In the genomic region with DNA sequence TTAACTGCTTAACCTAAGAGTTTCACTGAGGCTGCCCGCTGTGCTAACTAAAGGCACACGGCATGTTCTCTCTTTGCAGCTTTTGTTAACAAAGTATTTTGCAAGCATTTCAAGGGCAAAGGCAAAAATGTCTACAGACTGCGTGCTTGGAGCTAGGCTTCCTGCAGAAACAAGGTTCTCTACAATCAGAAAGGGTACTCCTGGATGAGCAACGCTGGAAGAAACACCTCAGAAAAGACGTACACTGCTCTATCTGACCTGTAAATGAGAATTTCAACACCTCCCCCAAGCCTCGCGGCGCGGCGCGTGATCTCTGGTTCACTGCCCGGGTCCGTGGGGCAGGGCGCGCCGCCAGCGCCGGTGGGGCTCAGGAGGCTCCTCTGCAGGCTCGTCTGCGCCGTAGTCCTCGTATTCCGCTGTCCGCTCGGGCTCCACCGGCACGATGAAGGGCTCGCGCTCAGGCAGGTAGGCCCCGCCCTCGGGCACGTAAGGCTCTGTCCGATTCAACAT, we compare ENCODE assay signal across 2 cellular contexts.
A peak's percentile ranks its signal among the peaks of the same experiment; 100 is the strongest.
TF ChIP-seq lines count a peak whose summit lies in the region.

No MANE protein-coding gene starts in this region.

TF ChIP-seq in IMR-90, 13 proteins besides CTCF, POLR2A, EP300 and RAD21 (continued from another document):
- TF ChIP-seq CEBPB (IDR thresholded peaks at IDR 0.05; ENCODE audit: low read depth, low read length) (no peak), MXI1 (IDR thresholded peaks at IDR 0.05; ENCODE audit: borderline replicate concordance, low read depth, low read length) (no peak), BHLHE40 (IDR thresholded peaks at IDR 0.05; ENCODE audit: low read depth, low read length) (no peak), MAZ (IDR thresholded peaks at IDR 0.05; ENCODE audit: borderline replicate concordance, low read depth, low read length) (no peak), NFE2L2 (IDR thresholded peaks at IDR 0.05; ENCODE audit: low read depth, low read length) (no peak), MAFK (IDR thresholded peaks at IDR 0.05; ENCODE audit: low read depth, low read length) (no peak), RCOR1 (IDR thresholded peaks at IDR 0.05; ENCODE audit: insufficient replicate concordance, low read length) (no peak), CHD1 (IDR thresholded peaks at IDR 0.05; ENCODE audit: low read depth, low read length) (no peak), FOS (IDR thresholded peaks at IDR 0.05; ENCODE audit: low read depth, low read length) (no peak), SMC3 (IDR thresholded peaks at IDR 0.05; ENCODE audit: low read depth, low read length) (no peak)
- TF ChIP-seq, protein P1, sequence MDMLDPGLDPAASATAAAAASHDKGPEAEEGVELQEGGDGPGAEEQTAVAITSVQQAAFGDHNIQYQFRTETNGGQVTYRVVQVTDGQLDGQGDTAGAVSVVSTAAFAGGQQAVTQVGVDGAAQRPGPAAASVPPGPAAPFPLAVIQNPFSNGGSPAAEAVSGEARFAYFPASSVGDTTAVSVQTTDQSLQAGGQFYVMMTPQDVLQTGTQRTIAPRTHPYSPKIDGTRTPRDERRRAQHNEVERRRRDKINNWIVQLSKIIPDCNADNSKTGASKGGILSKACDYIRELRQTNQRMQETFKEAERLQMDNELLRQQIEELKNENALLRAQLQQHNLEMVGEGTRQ (IDR thresholded peaks at IDR 0.05; ENCODE audit: low read depth, low read length): no peak
- TF ChIP-seq, protein P2, sequence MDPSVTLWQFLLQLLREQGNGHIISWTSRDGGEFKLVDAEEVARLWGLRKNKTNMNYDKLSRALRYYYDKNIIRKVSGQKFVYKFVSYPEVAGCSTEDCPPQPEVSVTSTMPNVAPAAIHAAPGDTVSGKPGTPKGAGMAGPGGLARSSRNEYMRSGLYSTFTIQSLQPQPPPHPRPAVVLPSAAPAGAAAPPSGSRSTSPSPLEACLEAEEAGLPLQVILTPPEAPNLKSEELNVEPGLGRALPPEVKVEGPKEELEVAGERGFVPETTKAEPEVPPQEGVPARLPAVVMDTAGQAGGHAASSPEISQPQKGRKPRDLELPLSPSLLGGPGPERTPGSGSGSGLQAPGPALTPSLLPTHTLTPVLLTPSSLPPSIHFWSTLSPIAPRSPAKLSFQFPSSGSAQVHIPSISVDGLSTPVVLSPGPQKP (IDR thresholded peaks at IDR 0.05; ENCODE audit: borderline replicate concordance, low read depth, low read length): no peak

TF ChIP-seq in liver, 16 proteins besides CTCF, POLR2A, EP300 and RAD21 (continued from another document):
- TF ChIP-seq, protein P3, sequence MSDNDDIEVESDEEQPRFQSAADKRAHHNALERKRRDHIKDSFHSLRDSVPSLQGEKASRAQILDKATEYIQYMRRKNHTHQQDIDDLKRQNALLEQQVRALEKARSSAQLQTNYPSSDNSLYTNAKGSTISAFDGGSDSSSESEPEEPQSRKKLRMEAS (IDR thresholded peaks at IDR 0.05): peak; percentile 13
- TF ChIP-seq GABPA (IDR thresholded peaks at IDR 0.05 in 1 of 2, conservative IDR thresholded peaks at IDR 0.05 in 1 of 2): peak in 1 of 2 donors; percentile 16
- TF ChIP-seq RXRA (IDR thresholded peaks at IDR 0.05): peak in 1 of 2 donors; percentile 27
- TF ChIP-seq, protein P4, sequence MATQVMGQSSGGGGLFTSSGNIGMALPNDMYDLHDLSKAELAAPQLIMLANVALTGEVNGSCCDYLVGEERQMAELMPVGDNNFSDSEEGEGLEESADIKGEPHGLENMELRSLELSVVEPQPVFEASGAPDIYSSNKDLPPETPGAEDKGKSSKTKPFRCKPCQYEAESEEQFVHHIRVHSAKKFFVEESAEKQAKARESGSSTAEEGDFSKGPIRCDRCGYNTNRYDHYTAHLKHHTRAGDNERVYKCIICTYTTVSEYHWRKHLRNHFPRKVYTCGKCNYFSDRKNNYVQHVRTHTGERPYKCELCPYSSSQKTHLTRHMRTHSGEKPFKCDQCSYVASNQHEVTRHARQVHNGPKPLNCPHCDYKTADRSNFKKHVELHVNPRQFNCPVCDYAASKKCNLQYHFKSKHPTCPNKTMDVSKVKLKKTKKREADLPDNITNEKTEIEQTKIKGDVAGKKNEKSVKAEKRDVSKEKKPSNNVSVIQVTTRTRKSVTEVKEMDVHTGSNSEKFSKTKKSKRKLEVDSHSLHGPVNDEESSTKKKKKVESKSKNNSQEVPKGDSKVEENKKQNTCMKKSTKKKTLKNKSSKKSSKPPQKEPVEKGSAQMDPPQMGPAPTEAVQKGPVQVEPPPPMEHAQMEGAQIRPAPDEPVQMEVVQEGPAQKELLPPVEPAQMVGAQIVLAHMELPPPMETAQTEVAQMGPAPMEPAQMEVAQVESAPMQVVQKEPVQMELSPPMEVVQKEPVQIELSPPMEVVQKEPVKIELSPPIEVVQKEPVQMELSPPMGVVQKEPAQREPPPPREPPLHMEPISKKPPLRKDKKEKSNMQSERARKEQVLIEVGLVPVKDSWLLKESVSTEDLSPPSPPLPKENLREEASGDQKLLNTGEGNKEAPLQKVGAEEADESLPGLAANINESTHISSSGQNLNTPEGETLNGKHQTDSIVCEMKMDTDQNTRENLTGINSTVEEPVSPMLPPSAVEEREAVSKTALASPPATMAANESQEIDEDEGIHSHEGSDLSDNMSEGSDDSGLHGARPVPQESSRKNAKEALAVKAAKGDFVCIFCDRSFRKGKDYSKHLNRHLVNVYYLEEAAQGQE (IDR thresholded peaks at IDR 0.05): peak; percentile 11
- no peak for TF ChIP-seq HNF4G (IDR thresholded peaks at IDR 0.05)
- TF ChIP-seq, protein P5, sequence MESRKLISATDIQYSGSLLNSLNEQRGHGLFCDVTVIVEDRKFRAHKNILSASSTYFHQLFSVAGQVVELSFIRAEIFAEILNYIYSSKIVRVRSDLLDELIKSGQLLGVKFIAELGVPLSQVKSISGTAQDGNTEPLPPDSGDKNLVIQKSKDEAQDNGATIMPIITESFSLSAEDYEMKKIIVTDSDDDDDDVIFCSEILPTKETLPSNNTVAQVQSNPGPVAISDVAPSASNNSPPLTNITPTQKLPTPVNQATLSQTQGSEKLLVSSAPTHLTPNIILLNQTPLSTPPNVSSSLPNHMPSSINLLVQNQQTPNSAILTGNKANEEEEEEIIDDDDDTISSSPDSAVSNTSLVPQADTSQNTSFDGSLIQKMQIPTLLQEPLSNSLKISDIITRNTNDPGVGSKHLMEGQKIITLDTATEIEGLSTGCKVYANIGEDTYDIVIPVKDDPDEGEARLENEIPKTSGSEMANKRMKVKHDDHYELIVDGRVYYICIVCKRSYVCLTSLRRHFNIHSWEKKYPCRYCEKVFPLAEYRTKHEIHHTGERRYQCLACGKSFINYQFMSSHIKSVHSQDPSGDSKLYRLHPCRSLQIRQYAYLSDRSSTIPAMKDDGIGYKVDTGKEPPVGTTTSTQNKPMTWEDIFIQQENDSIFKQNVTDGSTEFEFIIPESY (IDR thresholded peaks at IDR 0.05): peak; percentile 18
- no peak for TF ChIP-seq SP1 (IDR thresholded peaks at IDR 0.05)
- TF ChIP-seq, protein P6, sequence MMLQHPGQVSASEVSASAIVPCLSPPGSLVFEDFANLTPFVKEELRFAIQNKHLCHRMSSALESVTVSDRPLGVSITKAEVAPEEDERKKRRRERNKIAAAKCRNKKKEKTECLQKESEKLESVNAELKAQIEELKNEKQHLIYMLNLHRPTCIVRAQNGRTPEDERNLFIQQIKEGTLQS (IDR thresholded peaks at IDR 0.05): no peak
- no peak for TF ChIP-seq HNF4A (conservative IDR thresholded peaks at IDR 0.05)
- peak; percentile 19 for TF ChIP-seq FOXA2 (IDR thresholded peaks at IDR 0.05)
- TF ChIP-seq TAF1 (conservative IDR thresholded peaks at IDR 0.05): no peak
- TF ChIP-seq FOXA1 (IDR thresholded peaks at IDR 0.05): no peak
- TF ChIP-seq YY1 (IDR thresholded peaks at IDR 0.05): peak; percentile 65
- TF ChIP-seq NR2F2 (IDR thresholded peaks at IDR 0.05): no peak
- no peak for TF ChIP-seq EGR1 (IDR thresholded peaks at IDR 0.05; ENCODE audit: low read depth in 2 of 2)
